In genomic region chr5:173704615-173705511, GRCh38 we compare ENCODE assay signal across 2 cellular contexts.
TF ChIP-seq lines count a peak whose summit lies in the region.

No MANE protein-coding gene starts in this region.

TF ChIP-seq in IMR-90, 13 proteins besides CTCF, POLR2A, EP300 and RAD21:
- TF ChIP-seq CEBPB (IDR thresholded peaks at IDR 0.05; ENCODE audit: low read depth, low read length) (no peak), USF2 (IDR thresholded peaks at IDR 0.05; ENCODE audit: low read depth, low read length) (no peak), CHD1 (IDR thresholded peaks at IDR 0.05; ENCODE audit: low read depth, low read length) (no peak), RCOR1 (IDR thresholded peaks at IDR 0.05; ENCODE audit: insufficient replicate concordance, low read length) (no peak), MAZ (IDR thresholded peaks at IDR 0.05; ENCODE audit: borderline replicate concordance, low read depth, low read length) (no peak), RFX5 (IDR thresholded peaks at IDR 0.05; ENCODE audit: low read depth, low read length) (no peak), BHLHE40 (IDR thresholded peaks at IDR 0.05; ENCODE audit: low read depth, low read length) (no peak), MAFK (IDR thresholded peaks at IDR 0.05; ENCODE audit: low read depth, low read length) (no peak), ELK1 (IDR thresholded peaks at IDR 0.05; ENCODE audit: borderline replicate concordance, low read depth, low read length) (no peak)

TF ChIP-seq in H1, 55 proteins besides CTCF, POLR2A, EP300 and RAD21:
- TF ChIP-seq NANOG (IDR thresholded peaks at IDR 0.05; ENCODE audit: insufficient read depth, low read depth, low read length, poor library complexity, severe bottlenecking) (no peak), YY1 (IDR thresholded peaks at IDR 0.05; ENCODE audit: low read depth, low read length) (no peak), SP1 (IDR thresholded peaks at IDR 0.05; ENCODE audit: low read depth, low read length) (no peak)
